In genomic region chr11:64349404-64349803, GRCh38 we compare ENCODE assay signal across 31 cellular contexts.
"Had no signal": no experiment of that assay in that cellular context is flagged by ENCODE, and none has a peak within 500 bp of the region (broad histone marks: within the 10 kb centered on the region; RNA-seq: fewer than 3 reads in every experiment).

No MANE protein-coding gene starts in this region.

- H3K4me3 Mint-ChIP-seq: activated B cell treated with CpG ODN at 0.5 μM for 24 hours; activated CD8-positive, alpha-beta T cell treated with anti-CD3 and anti-CD28 coated beads for 36 hours; activated naive CD8-positive, alpha-beta T cell; activated T-cell treated with anti-CD3 and anti-CD28 coated beads, Interleukin-2, amount 50 U/mL, for 4 hours; activated T-helper 17 cell treated with anti-CD3 and anti-CD28 coated beads, Interleukin-2, amount 50 U/mL, for 72 hours; central memory CD8-positive, alpha-beta T cell; effector memory CD8-positive, alpha-beta T cell; T-helper 2 cell treated with Interferon-gamma antibody and Interleukin-4, amounts not matched to agents 5 μg/mL and 100 μg/mL, for 36 hours had no signal

- H3K27me3 ChIP-seq: brain microvascular endothelial cell, esophagus muscularis mucosa, foreskin keratinocyte, heart left ventricle had no signal

- H3K9me3 Mint-ChIP-seq: activated B cell treated with CpG ODN at 0.5 μM for 24 hours; activated CD8-positive, alpha-beta T cell treated with anti-CD3 and anti-CD28 coated beads for 36 hours; activated T-cell treated with anti-CD3 and anti-CD28 coated beads, Interleukin-2, amount 50 U/mL, for 4 hours; activated T-helper 17 cell treated with anti-CD3 and anti-CD28 coated beads, Interleukin-2, amount 50 U/mL, for 72 hours; central memory CD8-positive, alpha-beta T cell; effector memory CD8-positive, alpha-beta T cell; T-helper 2 cell treated with Interferon-gamma antibody and Interleukin-4, amounts not matched to agents 5 μg/mL and 100 μg/mL, for 36 hours had no signal

- H3K36me3 ChIP-seq: brain microvascular endothelial cell, esophagus muscularis mucosa, gastrocnemius medialis, WERI-Rb-1 had no signal

- H3K4me1 ChIP-seq: gastrocnemius medialis had no signal

- H3K4me3 ChIP-seq: esophagus muscularis mucosa, gastrocnemius medialis, heart left ventricle had no signal

- H3K27me3 Mint-ChIP-seq: activated B cell treated with CpG ODN at 0.5 μM for 24 hours; activated CD8-positive, alpha-beta T cell treated with anti-CD3 and anti-CD28 coated beads for 36 hours; activated naive CD8-positive, alpha-beta T cell; activated T-helper 17 cell treated with anti-CD3 and anti-CD28 coated beads, Interleukin-2, amount 50 U/mL, for 72 hours; central memory CD8-positive, alpha-beta T cell; effector memory CD8-positive, alpha-beta T cell had no signal

- ATAC-seq: activated CD4-positive, CD25-positive, alpha-beta regulatory T cell treated with anti-CD3 and anti-CD28 coated beads, Interleukin-2, amount 50 U/mL, for 24 hours; activated CD8-positive, alpha-beta T cell treated with anti-CD3 and anti-CD28 coated beads for 36 hours; activated T-cell treated with anti-CD3 and anti-CD28 coated beads, Interleukin-2, amount 50 U/mL, for 4 hours; activated T-helper 17 cell treated with anti-CD3 and anti-CD28 coated beads, Interleukin-2, amount 50 U/mL, for 72 hours; effector memory CD8-positive, alpha-beta T cell; foreskin keratinocyte; gastrocnemius medialis; heart left ventricle had no signal

- H3K27ac ChIP-seq: brain microvascular endothelial cell, esophagus muscularis mucosa, foreskin keratinocyte, gastrocnemius medialis, heart left ventricle, WERI-Rb-1 had no signal

- H3K9me3 ChIP-seq: esophagus muscularis mucosa, gastrocnemius medialis, heart left ventricle had no signal

- H3K4me1 Mint-ChIP-seq: activated T-helper 17 cell treated with anti-CD3 and anti-CD28 coated beads, Interleukin-2, amount 50 U/mL, for 72 hours had no signal

- DNase-seq: activated B cell treated with CpG ODN at 0.5 μM for 24 hours; activated CD4-positive, alpha-beta T cell treated with anti-CD3 and anti-CD28 coated beads for 48 hours; activated CD4-positive, alpha-beta T cell treated with anti-CD3 and anti-CD28 coated beads, Interleukin-2, amount 50 U/mL, for 1 hour; activated CD4-positive, alpha-beta T cell treated with anti-CD3 and anti-CD28 coated beads, Interleukin-2, amount 50 U/mL, for 48 hours; activated CD8-positive, alpha-beta memory T cell treated with anti-CD3 and anti-CD28 coated beads for 24 hours; activated CD8-positive, alpha-beta T cell treated with anti-CD3 and anti-CD28 coated beads for 36 hours; activated effector memory CD4-positive, alpha-beta T cell treated with Interleukin-2 at 50 U/mL for 16 hours; activated gamma-delta T cell treated with Interleukin-2 at 50 U/mL for 16 hours; activated naive CD4-positive, alpha-beta T cell treated with anti-CD3 and anti-CD28 coated beads, Interleukin-2, amount 50 U/mL, for 16 hours; activated naive CD4-positive, alpha-beta T cell treated with Interleukin-2 at 50 U/mL for 16 hours; activated T-cell treated with anti-CD3 and anti-CD28 coated beads, Interleukin-2, amount 50 U/mL, for 4 hours; amniotic stem cell; anterior cingulate cortex; brain microvascular endothelial cell; cortex of kidney; dermis blood vessel endothelial cell; effector CD4-positive, alpha-beta T cell; effector memory CD8-positive, alpha-beta T cell; erythroblast; foreskin keratinocyte; gastrocnemius medialis; glutamatergic neuron; heart left ventricle; T1000 had no signal

- H3K27ac Mint-ChIP-seq: activated B cell treated with CpG ODN at 0.5 μM for 24 hours; activated CD8-positive, alpha-beta T cell treated with anti-CD3 and anti-CD28 coated beads for 36 hours; activated naive CD8-positive, alpha-beta T cell; activated T-helper 17 cell treated with anti-CD3 and anti-CD28 coated beads, Interleukin-2, amount 50 U/mL, for 72 hours; T-helper 2 cell treated with Interferon-gamma antibody and Interleukin-4, amounts not matched to agents 5 μg/mL and 100 μg/mL, for 36 hours had no signal
